22 cellular contexts compared by ENCODE assay signal in the genomic region with DNA sequence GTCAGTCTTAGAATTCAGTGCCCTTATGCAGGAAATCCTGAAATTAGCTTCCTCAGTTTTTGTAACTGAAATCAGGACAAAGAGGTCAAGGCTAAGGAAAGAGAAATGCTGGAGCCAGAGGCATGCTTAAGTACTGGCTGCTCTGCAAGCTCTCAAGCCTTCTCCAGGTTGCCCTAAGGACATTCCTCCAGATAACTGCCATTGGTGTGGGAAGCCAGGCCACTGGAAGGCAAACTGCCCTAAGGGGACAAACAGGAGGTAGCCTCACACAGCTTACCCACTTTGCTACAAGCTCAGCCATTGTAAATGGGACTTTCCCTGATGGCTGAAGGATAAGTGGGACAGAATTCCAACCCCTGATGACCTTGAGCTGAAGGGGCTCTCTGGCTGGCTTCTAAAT.
"Had no signal": no experiment of that assay in that cellular context is flagged by ENCODE, and none has a peak within 500 bp of the region (broad histone marks: within the 10 kb centered on the region; RNA-seq: fewer than 3 reads in every experiment).

No MANE protein-coding gene starts in this region.

- H3K4me1 ChIP-seq: SJSA1 had no signal

- DNase-seq: IMR-90, Kasumi-1, KG1, MM.1S, NCI-H1092 treated with DMSO at 0.1 percent for 48 hours, NCI-H1436, NCI-H187, NCI-H2029, NCI-H2081 treated with DMSO at 0.1 percent for 48 hours, NCI-H2171, NCI-H446, NCI-H510A, NCI-H524 treated with DMSO at 0.1 percent for 48 hours, NCI-H69, NCI-H774, Right ventricle myocardium superior, RPMI8226, SIG-M5 had no signal

- H3K27me3 ChIP-seq: SJSA1 had no signal

- H3K4me3 ChIP-seq: SJSA1, SK-N-MC had no signal

- H3K36me3 ChIP-seq: SJSA1 had no signal

- FAIRE-seq: HepG2, RCC 7860 had no signal

- H3K27ac ChIP-seq: SJSA1, SK-N-MC had no signal
